ENCODE assay signal across 22 cellular contexts in the genomic region with DNA sequence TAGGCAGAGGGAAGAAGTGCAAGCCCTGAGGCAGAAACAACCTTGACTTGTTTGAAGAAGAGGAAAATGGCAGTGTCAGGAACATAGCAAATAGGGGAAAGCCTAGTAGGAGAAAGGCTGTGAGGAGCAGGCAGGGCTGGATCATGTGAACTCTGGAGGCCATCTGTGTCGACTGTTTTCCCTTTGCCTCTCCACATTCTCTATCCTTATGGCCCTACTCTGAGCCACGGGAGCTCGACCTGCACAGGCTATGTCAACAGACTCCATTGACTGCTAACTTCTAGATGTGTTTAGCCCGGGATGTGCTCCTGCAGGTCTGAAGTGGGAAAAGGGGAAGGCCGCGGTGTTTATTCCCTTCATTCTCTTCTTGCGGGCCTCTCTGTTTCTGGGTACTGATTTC. TPM values are rescaled to one million over a fixed set of nuclear protein-coding genes. Genes with fewer than 3 reads are reported as not detected.
"Had no signal": no experiment of that assay in that cellular context is flagged by ENCODE, and none has a peak within 500 bp of the region (broad histone marks: within the 10 kb centered on the region; RNA-seq: fewer than 3 reads in every experiment).

No MANE protein-coding gene starts in this region.

- H3K27ac ChIP-seq: epithelial cell of prostate, parathyroid adenoma, psoas muscle, uterus had no signal

- H3K79me2 ChIP-seq: parathyroid adenoma had no signal

- H3K9me3 ChIP-seq: psoas muscle, spleen, uterus had no signal

- H3K4me1 ChIP-seq: parathyroid adenoma, uterus had no signal

- H3K9ac ChIP-seq: parathyroid adenoma had no signal

- DNase-seq: activated B cell treated with CpG ODN at 0.5 μM for 24 hours; activated CD4-positive, alpha-beta T cell treated with anti-CD3 and anti-CD28 coated beads, Interleukin-2, amount 50 U/mL, for 1 hour; activated CD8-positive, alpha-beta T cell treated with anti-CD3 and anti-CD28 coated beads for 36 hours; activated naive CD8-positive, alpha-beta T cell treated with anti-CD3 and anti-CD28 coated beads, Interleukin-2, amount 50 U/mL, for 24 hours; activated T-cell treated with anti-CD3 and anti-CD28 coated beads, Interleukin-2, amount 50 U/mL, for 4 hours; amygdala; effector CD8-positive, alpha-beta T cell; left ventricle myocardium superior; midbrain; naive thymus-derived CD4-positive, alpha-beta T cell; psoas muscle; spleen; stimulated activated naive CD4-positive, alpha-beta T cell; T-cell had no signal

- H3K27me3 ChIP-seq: spleen, uterus had no signal

- ATAC-seq: activated CD8-positive, alpha-beta T cell treated with anti-CD3 and anti-CD28 coated beads for 36 hours; activated naive CD8-positive, alpha-beta T cell treated with anti-CD3 and anti-CD28 coated beads, Interleukin-2, amount 50 U/mL, for 24 hours; activated T-cell treated with anti-CD3 and anti-CD28 coated beads, Interleukin-2, amount 50 U/mL, for 4 hours; left ventricle myocardium superior; naive thymus-derived CD4-positive, alpha-beta T cell; T-cell had no signal

- H3K36me3 ChIP-seq: spleen, uterus had no signal

- H2AFZ ChIP-seq: parathyroid adenoma had no signal

- H3K4me3 ChIP-seq: psoas muscle, spleen, uterus had no signal

- FAIRE-seq: colon, endometrium, frontal cortex, islet of Langerhans had no signal

RNA-seq across cellular contexts. Expression of a gene that starts 35.2 kb away (rescaled TPM):
- polyA plus RNA-seq: neural cell had no signal
